ENCODE assay signal across 22 cellular contexts in genomic region chr11:73353422-73353821, GRCh38.
"Had no signal": no experiment of that assay in that cellular context is flagged by ENCODE, and none has a peak within 500 bp of the region (broad histone marks: within the 10 kb centered on the region; RNA-seq: fewer than 3 reads in every experiment).

No MANE protein-coding gene starts in this region.

- H2AFZ ChIP-seq: neural progenitor cell had no signal

- H3K9me3 Mint-ChIP-seq: naive B cell, neural progenitor cell had no signal

- H3K27ac Mint-ChIP-seq: neural progenitor cell, progenitor cell of endocrine pancreas had no signal

- DNase-seq: activated CD4-positive, alpha-beta T cell treated with anti-CD3 and anti-CD28 coated beads, Interleukin-2, amount 50 U/mL, for 4 hours; activated CD4-positive, CD25-positive, alpha-beta regulatory T cell treated with anti-CD3 and anti-CD28 coated beads, Interleukin-2, amount 50 U/mL, for 72 hours; activated gamma-delta T cell treated with Interleukin-2 at 50 U/mL for 16 hours; activated T-cell treated with anti-CD3 and anti-CD28 coated beads, Interleukin-2, amount 50 U/mL, for 48 hours; body of pancreas; dorsolateral prefrontal cortex; foreskin melanocyte; glutamatergic neuron; hippocampal formation; left cardiac atrium; mesenchymal stem cell; mucosa of descending colon; naive B cell; right cardiac atrium; small intestine; stimulated activated CD4-positive, alpha-beta T cell treated with anti-CD3 and anti-CD28 coated beads, Interleukin-4, amount 100 ng/mL, for 1 hour; T-helper 17 cell had no signal

- H3K27me3 ChIP-seq: body of pancreas, dorsolateral prefrontal cortex, neural progenitor cell had no signal

- H3K4me3 Mint-ChIP-seq: naive B cell, neural progenitor cell, T-helper 17 cell had no signal

- H3K36me3 Mint-ChIP-seq: naive B cell had no signal

- H3K9ac ChIP-seq: neural progenitor cell had no signal

- H3K4me2 ChIP-seq: neural progenitor cell had no signal

- H3K36me3 ChIP-seq: neural progenitor cell had no signal

- ATAC-seq: body of pancreas, left cardiac atrium, mucosa of descending colon, right cardiac atrium, T-helper 17 cell had no signal

- H3K27me3 Mint-ChIP-seq: naive B cell, progenitor cell of endocrine pancreas, T-helper 17 cell had no signal

- FAIRE-seq: colon, islet of Langerhans, small intestine had no signal

- H3K27ac ChIP-seq: body of pancreas, neural progenitor cell, VCaP had no signal

- H3K4me1 ChIP-seq: neural progenitor cell had no signal

- H3K4me3 ChIP-seq: body of pancreas, dorsolateral prefrontal cortex, mucosa of descending colon, neural progenitor cell had no signal

- H3K9me3 ChIP-seq: body of pancreas, mucosa of descending colon had no signal
